ENCODE assay signal across 9 cellular contexts in the genomic region with DNA sequence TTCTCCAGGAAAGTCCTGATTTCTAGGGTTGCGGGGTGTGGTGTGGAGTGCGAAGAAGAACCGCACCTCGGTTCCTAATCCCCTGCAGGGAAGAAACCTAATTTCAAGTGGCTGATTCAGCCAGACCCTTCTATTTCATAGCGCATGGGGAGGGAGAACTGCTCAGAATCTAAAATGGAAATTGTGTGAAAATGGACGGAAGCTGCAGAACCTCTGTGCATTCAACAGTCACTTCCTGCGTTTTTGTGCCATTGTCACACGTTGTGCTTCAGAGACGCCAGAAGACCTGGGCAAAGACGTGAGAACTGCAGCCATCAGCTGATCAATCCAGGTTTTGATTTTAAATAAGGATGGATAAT. TPM values are rescaled to one million over a fixed set of nuclear protein-coding genes. Genes with fewer than 3 reads are reported as not detected.
DNase-seq lines count a peak whose midpoint lies in the region; ATAC-seq, FAIRE-seq and TF ChIP-seq lines count a peak whose summit lies in the region.
"Had no signal": no experiment of that assay in that cellular context is flagged by ENCODE, and none has a peak within 500 bp of the region (broad histone marks: within the 10 kb centered on the region; RNA-seq: fewer than 3 reads in every experiment).

No MANE protein-coding gene starts in this region.

- H2AFZ ChIP-seq in keratinocyte (ENCODE audit: control insufficient read depth, low read length): peak overlapping the region; percentile 86

- peak overlapping the region; percentile 97 for H3K4me2 ChIP-seq in keratinocyte (ENCODE audit: control insufficient read depth, extremely low read depth, insufficient read depth, low read depth, low read length)

- H3K4me1 ChIP-seq in heart right ventricle (peaks cover 0 to 18% (median 13%) of the 10 kb centered on the region in 9 donors), keratinocyte (ENCODE audit: control insufficient read depth, extremely low read depth, insufficient read depth, low read length) (peaks cover 20% of the 10 kb centered on the region)

- DNase-seq in heart right ventricle (no peak), cardiac septum (ENCODE audit: low spot score) (no peak), keratinocyte (ENCODE audit: low read depth, low spot score) (no peak), pons (ENCODE audit: low spot score) (no peak), GM19240 (ENCODE audit: insufficient read length, low spot score) (no peak)
- peak; percentile 24 for DNase-seq in activated effector memory CD4-positive, alpha-beta T cell treated with Interleukin-2 at 50 U/mL for 16 hours
- DNase-seq in stimulated activated naive CD4-positive, alpha-beta T cell (lab: John Stamatoyannopoulos, UW): peak in 5 of 6 experiments; percentile 7 to 71 (median 31)

- dilution Hi-C loops in keratinocyte (cut with MboI; ENCODE audit: extremely low pct_ligation_motif_present, low sequenced_read_pairs): no loop called here

- H4K20me1 ChIP-seq in keratinocyte (ENCODE audit: control insufficient read depth, extremely low read depth, insufficient read depth, low read length): no peaks in the 10 kb centered on the region

- ATAC-seq in heart right ventricle (peak in 6 of 8 donors; percentile 11 to 52 (median 42)), HG03439 (IDR thresholded peaks at IDR 0.05; ENCODE audit: unreplicated experiment) (peak; percentile 29)

- no peak for FAIRE-seq in keratinocyte (lab: Jason Lieb, UNC)
- FAIRE-seq: colon had no signal

- no peaks in the 10 kb centered on the region for H3K79me2 ChIP-seq in keratinocyte (ENCODE audit: control insufficient read depth, insufficient read depth, low read length)

- H3K27me3 ChIP-seq in heart right ventricle (peaks cover 0 to 48% (median 34%) of the 10 kb centered on the region in 7 donors), keratinocyte (ENCODE audit: control insufficient read depth, extremely low read depth, insufficient read depth, low read length) (peaks cover 45% of the 10 kb centered on the region)

- H3K4me3 ChIP-seq in heart right ventricle (peak overlapping the region in 9 of 10 donors; percentile 39 to 69 (median 61)), keratinocyte (ENCODE audit: control insufficient read depth in 2 of 3, extremely low read depth in 1 of 3, insufficient read depth in 2 of 3, low read depth in 1 of 3, low read length in 3 of 3) (peak overlapping the region in 2 of 3 experiments; percentile 80 to 85)

- intact Hi-C loops in heart right ventricle (cut with DNase I) (no loop called here), cardiac septum (cut with DNase I) (no loop called here)

- TF ChIP-seq CTCF in heart right ventricle (IDR thresholded peaks at IDR 0.05): no peak
- no peak for TF ChIP-seq CTCF in keratinocyte (optimal IDR thresholded peaks at IDR 0.05 in 1 of 3, IDR thresholded peaks at IDR 0.05 in 1 of 3, conservative IDR thresholded peaks at IDR 0.05 in 1 of 3; ENCODE audit: extremely low read depth in 1 of 3, insufficient read depth in 2 of 3, low read length in 3 of 3)

- peak overlapping the region in 6 of 10 donors; percentile 15 to 84 (median 34) for H3K27ac ChIP-seq in heart right ventricle
- H3K27ac ChIP-seq in keratinocyte (ENCODE audit: control insufficient read depth, insufficient read depth, low read length): no peak overlapping the region

- H3K36me3 ChIP-seq in heart right ventricle: no peaks in the 10 kb centered on the region
- H3K36me3 ChIP-seq in keratinocyte (ENCODE audit: control insufficient read depth in 2 of 2, extremely low read depth in 1 of 2, insufficient read depth in 2 of 2, low read length in 2 of 2): no peaks in the 10 kb centered on the region

- WGBS in heart right ventricle, 2 donors: 9 to 13% methylated on average over 10 of the region's 10 CpGs

- H3K9ac ChIP-seq in keratinocyte (ENCODE audit: control insufficient read depth, extremely low read depth, insufficient read depth, low read length): no peak overlapping the region

- no peaks in the 10 kb centered on the region for H3K9me1 ChIP-seq in keratinocyte (ENCODE audit: control insufficient read depth, extremely low read depth, insufficient read depth, low read length)

- H3K9me3 ChIP-seq in heart right ventricle (no peaks in the 10 kb centered on the region), keratinocyte (ENCODE audit: control insufficient read depth, low read depth, low read length) (no peaks in the 10 kb centered on the region)

RNA-seq across cellular contexts. Expression of a gene that starts 1.2 kb away (rescaled TPM):
- total RNA-seq in heart right ventricle (1 to 10 TPM in 5 of 10 donors, under 1 TPM in 5; 0.55 to 2.4 (median 0.97) TPM), cardiac septum (0.89 TPM)
- polyA plus RNA-seq in heart right ventricle (under 1 TPM; 0.32 to 0.66 TPM), keratinocyte (0.08 to 0.12 TPM (median 0.09 TPM) in 3 replicates)
- not detected for polyA plus RNA-seq in keratinocyte (2011; ENCODE audit: low read depth)
- 0.07 and 0.09 TPM in 2 replicates for polyA plus RNA-seq in keratinocyte (2011; cell fraction: cytosol; rRNA removed)
- 0.27 and 0.39 TPM in 2 replicates for polyA plus RNA-seq in keratinocyte (2011; cell fraction: nucleus; rRNA removed)
- 0.11 and 0.16 TPM in 2 replicates for polyA plus RNA-seq in keratinocyte (2012; ENCODE audit: low replicate concordance)
- polyA minus RNA-seq in keratinocyte: 0.79 TPM in 1 of 3 replicates, not detected in the others
- polyA minus RNA-seq in keratinocyte (2011; cell fraction: cytosol; rRNA and poly(A)+ RNA removed): not detected
- polyA minus RNA-seq in keratinocyte (2011; cell fraction: nucleus; rRNA and poly(A)+ RNA removed): 0.32 and 0.93 TPM in 2 replicates

RNA-seq across cellular contexts. Expression of a gene that starts 18.6 kb away (rescaled TPM):
- 1 to 10 TPM; 2.8 to 7.9 (median 5.0) TPM for total RNA-seq in heart right ventricle
- 1 to 10 TPM; 1.7 to 2.3 TPM for polyA plus RNA-seq in heart right ventricle
- 3.6 TPM for total RNA-seq in cardiac septum
- 3.3 to 5.2 TPM (median 4.8 TPM) in 3 replicates for polyA plus RNA-seq in keratinocyte
- polyA plus RNA-seq in keratinocyte (2011; ENCODE audit: low read depth): 20.2 TPM
- 2.5 and 3.6 TPM in 2 replicates for polyA plus RNA-seq in keratinocyte (2011; cell fraction: cytosol; rRNA removed)
- polyA plus RNA-seq in keratinocyte (2011; cell fraction: nucleus; rRNA removed): 7.4 and 10.5 TPM in 2 replicates
- 3.8 and 4.2 TPM in 2 replicates for polyA plus RNA-seq in keratinocyte (2012; ENCODE audit: low replicate concordance)
- polyA minus RNA-seq in keratinocyte: 0.85 to 7.2 TPM (median 2.8 TPM) in 3 replicates
- polyA minus RNA-seq in keratinocyte (2011; cell fraction: cytosol; rRNA and poly(A)+ RNA removed): 4.8 TPM
- polyA minus RNA-seq in keratinocyte (2011; cell fraction: nucleus; rRNA and poly(A)+ RNA removed): 6.2 and 14.0 TPM in 2 replicates

Comparison
In these comparisons a context has a peak if more than half of its experiments do, and no peak if none do; other contexts are left out.
1. DNase-seq: peak in activated effector memory CD4-positive, alpha-beta T cell treated with Interleukin-2 at 50 U/mL for 16 hours (single experiment) and stimulated activated naive CD4-positive, alpha-beta T cell (5 of 6); none in heart right ventricle (0 of 2), cardiac septum (single experiment), keratinocyte (single experiment), pons (single experiment) and GM19240 (single experiment).